8 cellular contexts compared by ENCODE assay signal in genomic region chr16:70380205-70380918, GRCh38. TPM values are rescaled to one million over a fixed set of nuclear protein-coding genes. Genes with fewer than 3 reads are reported as not detected.
DNase-seq lines count a peak whose midpoint lies in the region; ATAC-seq and TF ChIP-seq lines count a peak whose summit lies in the region.

No MANE protein-coding gene starts in this region.

- ATAC-seq in HG02840 (IDR thresholded peaks at IDR 0.05; ENCODE audit: low FRiP score, unreplicated experiment), result peak; percentile 11
- ATAC-seq in naive thymus-derived CD8-positive, alpha-beta T cell, result peak; percentile 27 to 35
- ATAC-seq in stimulated activated memory B cell treated with anti-CD40 and anti-IgM and Interleukin-4, amounts not matched to agents 10 μg/mL and 1 μg/mL and 100 μg/mL, for 72 hours, result peak; percentile 61

- H3K27me3 Mint-ChIP-seq in naive thymus-derived CD8-positive, alpha-beta T cell, result no peaks in the 10 kb centered on the region
- no peaks in the 10 kb centered on the region for H3K27me3 Mint-ChIP-seq in stimulated activated memory B cell treated with anti-CD40 and anti-IgM and Interleukin-4, amounts not matched to agents 10 μg/mL and 1 μg/mL and 100 μg/mL, for 72 hours

- in situ Hi-C loops in GM13976 (cut with MboI; ENCODE audit: low sequenced_read_pairs, unreplicated experiment), result no loop called here

- peaks cover 0 to 23% (median 7%) of the 10 kb centered on the region in 3 donors for H3K36me3 Mint-ChIP-seq in naive thymus-derived CD8-positive, alpha-beta T cell
- H3K36me3 Mint-ChIP-seq in stimulated activated memory B cell treated with anti-CD40 and anti-IgM and Interleukin-4, amounts not matched to agents 10 μg/mL and 1 μg/mL and 100 μg/mL, for 72 hours, result peaks cover 12% of the 10 kb centered on the region

- no peak for TF ChIP-seq CTCF in GM13976 (IDR thresholded peaks at IDR 0.05; ENCODE audit: borderline replicate concordance, control extremely low read depth, extremely low read depth, insufficient read depth, missing control alignments)

- H3K4me3 Mint-ChIP-seq in naive thymus-derived CD8-positive, alpha-beta T cell, result peak overlapping the region; percentile 91 to 99 (median 95)
- peak overlapping the region; percentile 92 for H3K4me3 Mint-ChIP-seq in stimulated activated memory B cell treated with anti-CD40 and anti-IgM and Interleukin-4, amounts not matched to agents 10 μg/mL and 1 μg/mL and 100 μg/mL, for 72 hours

- POLR2A ChIA-PET in naive thymus-derived CD8-positive, alpha-beta T cell (lab: Charles Lee), result interaction anchor here (0.7 to 4.8 kb wide), 32 partner anchors 8 to 302 kb away, joined by 3 to 67 read pairs (median 5); partner anchors contain the start of genes AARS1, COG4, DDX19A and DDX19B

- TF ChIP-seq POLR2A in erythroblast (IDR thresholded peaks at IDR 0.05; ENCODE audit: low read length), result no peak

- H3K4me1 Mint-ChIP-seq in naive thymus-derived CD8-positive, alpha-beta T cell, result peaks cover 6 to 30% (median 18%) of the 10 kb centered on the region in 4 donors
- H3K4me1 Mint-ChIP-seq in stimulated activated memory B cell treated with anti-CD40 and anti-IgM and Interleukin-4, amounts not matched to agents 10 μg/mL and 1 μg/mL and 100 μg/mL, for 72 hours, result peaks cover 13% of the 10 kb centered on the region

- peak overlapping the region; percentile 63 to 98 (median 92) for H3K27ac Mint-ChIP-seq in naive thymus-derived CD8-positive, alpha-beta T cell
- peak overlapping the region; percentile 89 for H3K27ac Mint-ChIP-seq in stimulated activated memory B cell treated with anti-CD40 and anti-IgM and Interleukin-4, amounts not matched to agents 10 μg/mL and 1 μg/mL and 100 μg/mL, for 72 hours

- no peaks in the 10 kb centered on the region for H3K9me3 Mint-ChIP-seq in naive thymus-derived CD8-positive, alpha-beta T cell
- H3K9me3 Mint-ChIP-seq in stimulated activated memory B cell treated with anti-CD40 and anti-IgM and Interleukin-4, amounts not matched to agents 10 μg/mL and 1 μg/mL and 100 μg/mL, for 72 hours, result no peaks in the 10 kb centered on the region

- DNase-seq in GM13976 (ENCODE audit: low spot score) (peak; percentile 50), NCI-H526 (lab: John Stamatoyannopoulos, UW) (peak; percentile 56 to 74), erythroblast (lab: John Stamatoyannopoulos, UW) (peak; percentile 49 to 57), midbrain (lab: John Stamatoyannopoulos, UW) (no peak)
- peak; percentile 89 for DNase-seq in activated CD8-positive, alpha-beta memory T cell treated with anti-CD3 and anti-CD28 coated beads, Interleukin-2, amount 50 U/mL, for 48 hours
- peak; percentile 42 to 78 (median 62) for DNase-seq in naive thymus-derived CD8-positive, alpha-beta T cell

RNA-seq across cellular contexts. Expression of gene DDX19A, which starts 33.7 kb away (rescaled TPM):
- total RNA-seq in naive thymus-derived CD8-positive, alpha-beta T cell, result 10 to 100 TPM; 49.9 to 52.5 TPM
- 10 to 100 TPM; 35.1 to 58.7 (median 42.8) TPM for polyA plus RNA-seq in naive thymus-derived CD8-positive, alpha-beta T cell

RNA-seq across cellular contexts. Expression of gene ST3GAL2, which starts 58.5 kb away (rescaled TPM):
- total RNA-seq in naive thymus-derived CD8-positive, alpha-beta T cell, result 10 to 100 TPM; 30.5 to 31.9 TPM
- 10 to 100 TPM; 14.6 to 23.4 (median 16.5) TPM for polyA plus RNA-seq in naive thymus-derived CD8-positive, alpha-beta T cell

Comparison
In these comparisons a context has a peak if more than half of its experiments do, and no peak if none do; other contexts are left out.
1. ATAC-seq: peak in every context shown above with its lines; median percentile 61 in stimulated activated memory B cell treated with anti-CD40 and anti-IgM and Interleukin-4, amounts not matched to agents 10 μg/mL and 1 μg/mL and 100 μg/mL, for 72 hours; 31 in naive thymus-derived CD8-positive, alpha-beta T cell; 11 in HG02840.